ENCODE assay signal across 8 cellular contexts in genomic region chr20:45890997-45891983, GRCh38. TPM values are rescaled to one million over a fixed set of nuclear protein-coding genes. Genes with fewer than 3 reads are reported as not detected.
DNase-seq lines count a peak whose midpoint lies in the region; ATAC-seq, FAIRE-seq and TF ChIP-seq lines count a peak whose summit lies in the region.

Gene CTSA, plus strand, starts transcription at chr20:45891335. Its CDS starts 234 bp downstream, at chr20:45891569.
A gene with protein sequence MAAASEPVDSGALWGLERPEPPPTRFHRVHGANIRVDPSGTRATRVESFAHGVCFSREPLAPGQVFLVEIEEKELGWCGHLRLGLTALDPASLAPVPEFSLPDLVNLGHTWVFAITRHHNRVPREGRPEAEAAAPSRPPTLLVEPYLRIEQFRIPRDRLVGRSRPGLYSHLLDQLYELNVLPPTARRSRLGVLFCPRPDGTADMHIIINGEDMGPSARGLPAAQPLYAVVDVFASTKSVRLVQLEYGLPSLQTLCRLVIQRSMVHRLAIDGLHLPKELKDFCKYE (minus strand): TSS chr20:45891208. CDS start chr20:45890991, 217 bp downstream.

- H3K4me1 ChIP-seq in CD4-positive, alpha-beta memory T cell (ENCODE audit: insufficient read depth, low read length): peaks cover 37% of the 10 kb centered on the region
- H3K4me1 ChIP-seq in NT2/D1 (ENCODE audit: insufficient read depth, insufficient read length) (peaks cover 4% of the 10 kb centered on the region), endothelial cell of umbilical vein (ENCODE audit: control insufficient read depth, extremely low read depth, insufficient read depth, low read length) (peaks cover 22% of the 10 kb centered on the region)

- peak; percentile 58 for ATAC-seq in GM19438 (IDR thresholded peaks at IDR 0.05; ENCODE audit: low read depth, unreplicated experiment)

- peaks cover 12% of the 10 kb centered on the region for H3K36me3 ChIP-seq in CD4-positive, alpha-beta memory T cell (ENCODE audit: insufficient read depth, low read length)
- peaks cover 40% of the 10 kb centered on the region for H3K36me3 ChIP-seq in NT2/D1 (ENCODE audit: insufficient read depth, insufficient read length, low read length)
- peaks cover 0 to 19% of the 10 kb centered on the region in 2 experiments for H3K36me3 ChIP-seq in endothelial cell of umbilical vein (ENCODE audit: control insufficient read depth in 2 of 2, extremely low read depth in 1 of 2, insufficient read depth in 2 of 2, low read length in 2 of 2)

- DNase-seq in CD4-positive, alpha-beta memory T cell: peak; percentile 79 to 88 (median 83)
- DNase-seq in HPDE6-E6E7 (ENCODE audit: extremely low spot score): peak; percentile 100
- peak; percentile 86 for DNase-seq in NT2/D1 (ENCODE audit: low read depth, low spot score)
- peak; percentile 94 for DNase-seq in activated CD8-positive, alpha-beta memory T cell treated with anti-CD3 and anti-CD28 coated beads, Interleukin-2, amount 50 U/mL, for 48 hours
- peak; percentile 88 for DNase-seq in endothelial cell of umbilical vein (ENCODE audit: low read depth, low spot score)
- peak; percentile 91 for DNase-seq in midbrain (lab: John Stamatoyannopoulos, UW)
- peak; percentile 74 to 79 for DNase-seq in stimulated activated CD8-positive, alpha-beta memory T cell treated with anti-CD3 and anti-CD28 coated beads, Interleukin-15, amount 100 ng/mL, for 48 hours (ENCODE audit: low read depth in 2 of 2)

- peak within 1 kb of the TSS; percentile 91 to 97 (median 93) for H3K4me3 Mint-ChIP-seq in CD4-positive, alpha-beta memory T cell

- H4K20me1 ChIP-seq in endothelial cell of umbilical vein (replicated peaks; ENCODE audit: control insufficient read depth, extremely low read depth, insufficient read depth, low read length): no peaks in the 10 kb centered on the region

- no peak for TF ChIP-seq CTCF in endothelial cell of umbilical vein (IDR thresholded peaks at IDR 0.05; ENCODE audit: extremely low read depth in 1 of 2, insufficient read depth in 1 of 2, low read depth in 1 of 2, low read length in 2 of 2)

- H2AFZ ChIP-seq in endothelial cell of umbilical vein (ENCODE audit: low read depth, low read length): peak within 1 kb of the TSS; percentile 61

- H3K9ac ChIP-seq in NT2/D1 (ENCODE audit: insufficient read length, low read depth) (peak within 1 kb of the TSS; percentile 94), endothelial cell of umbilical vein (replicated peaks; ENCODE audit: extremely low read depth, insufficient read depth, low read length) (peak within 1 kb of the TSS; percentile 65)

- POLR2A ChIA-PET in CD4-positive, alpha-beta memory T cell (lab: Charles Lee; ENCODE audit: partially characterized antibody): interaction anchor here (0.9 to 9.9 kb wide), 15 partner anchors 9 to 80 kb away, joined by 3 to 141 read pairs (median 4); partner anchors contain the start of genes ACOT8, PCIF1, ZNF335 and ZSWIM1
- POLR2A ChIA-PET in endothelial cell of umbilical vein (lab: Charles Lee): interaction anchor here (0.9 to 3.5 kb wide), 5 partner anchors 9 to 69 kb away, joined by 3 to 26 read pairs (median 3); partner anchors contain the start of genes PCIF1, PLTP and ZSWIM1

- H3K9me3 Mint-ChIP-seq in CD4-positive, alpha-beta memory T cell: peaks cover 0 to 5% (median 0%) of the 10 kb centered on the region in 8 donors

- H3K36me3 Mint-ChIP-seq in CD4-positive, alpha-beta memory T cell: peaks cover 0 to 19% of the 10 kb centered on the region in 2 donors

- H3K27me3 ChIP-seq in CD4-positive, alpha-beta memory T cell (ENCODE audit: insufficient read depth, low read length): no peaks in the 10 kb centered on the region
- no peaks in the 10 kb centered on the region for H3K27me3 ChIP-seq in NT2/D1 (ENCODE audit: insufficient read depth, insufficient read length)
- H3K27me3 ChIP-seq in endothelial cell of umbilical vein (ENCODE audit: control insufficient read depth in 2 of 2, insufficient read depth in 2 of 2, low read length in 2 of 2): no peaks in the 10 kb centered on the region

- dilution Hi-C loops in endothelial cell of umbilical vein (cut with MboI; ENCODE audit: extremely low pct_ligation_motif_present, low sequenced_read_pairs): no loop called here

- H3K4me2 ChIP-seq in endothelial cell of umbilical vein (ENCODE audit: insufficient read depth, low read length): peak within 1 kb of the TSS; percentile 73

- peaks cover 19 to 48% (median 33%) of the 10 kb centered on the region in 4 donors for H3K4me1 Mint-ChIP-seq in CD4-positive, alpha-beta memory T cell

- H3K79me2 ChIP-seq in endothelial cell of umbilical vein (ENCODE audit: control insufficient read depth, insufficient read depth, low read length): no peaks in the 10 kb centered on the region

- CTCF ChIA-PET in CD4-positive, alpha-beta memory T cell (lab: Charles Lee; ENCODE audit: partially characterized antibody): interaction anchor here (0.6 to 3.5 kb wide), 16 partner anchors 9 to 91 kb away, joined by 3 to 18 read pairs (median 4); partner anchors contain the start of genes PCIF1 and ZSWIM1
- CTCF ChIA-PET in endothelial cell of umbilical vein (lab: Charles Lee): interaction anchor here (0.7 to 4.9 kb wide), 15 partner anchors 10 to 931 kb away, joined by 3 to 50 read pairs (median 7); partner anchors contain the start of genes PCIF1, PLTP, TOMM34 and ZNF335

- peak within 1 kb of the TSS; percentile 69 to 79 for H3K4me3 ChIP-seq in CD4-positive, alpha-beta memory T cell (ENCODE audit: low read length in 2 of 2)
- H3K4me3 ChIP-seq in NT2/D1 (ENCODE audit: insufficient read length, low read depth): peak within 1 kb of the TSS; percentile 83
- H3K4me3 ChIP-seq in endothelial cell of umbilical vein (replicated peaks in 1 of 3; ENCODE audit: insufficient read depth in 1 of 3, low read depth in 1 of 3, low read length in 3 of 3): peak within 1 kb of the TSS; percentile 47 to 81 (median 57)

- H3K9me1 ChIP-seq in endothelial cell of umbilical vein (replicated peaks; ENCODE audit: control insufficient read depth, extremely low read depth, insufficient read depth, low read length): no peaks in the 10 kb centered on the region

- no peaks in the 10 kb centered on the region for H3K9me3 ChIP-seq in CD4-positive, alpha-beta memory T cell (ENCODE audit: control insufficient read depth in 1 of 2, low read length in 2 of 2)
- H3K9me3 ChIP-seq in NT2/D1 (ENCODE audit: insufficient read depth, low read length): no peaks in the 10 kb centered on the region
- no peaks in the 10 kb centered on the region for H3K9me3 ChIP-seq in endothelial cell of umbilical vein (replicated peaks; ENCODE audit: control insufficient read depth, insufficient read depth, low read length)

- H3K27me3 Mint-ChIP-seq in CD4-positive, alpha-beta memory T cell: no peaks in the 10 kb centered on the region

- peak; percentile 92 for FAIRE-seq in endothelial cell of umbilical vein (lab: Jason Lieb, UNC)

- peak; percentile 74 for TF ChIP-seq POLR2A in endothelial cell of umbilical vein (IDR thresholded peaks at IDR 0.05; ENCODE audit: low read depth, low read length)

- peak within 1 kb of the TSS; percentile 76 to 94 (median 90) for H3K27ac Mint-ChIP-seq in CD4-positive, alpha-beta memory T cell

- TSS peak; percentile 35 for BruUV-seq in endothelial cell of umbilical vein (replicated peaks; lab: Mats Ljungman, UMichigan)

- intact Hi-C loops in CD4-positive, alpha-beta memory T cell (cut with micrococcal nuclease): loop anchor here (1.0 to 2.0 kb wide), 5 partner anchors 34 to 92 kb away; partner anchors contain the start of genes ACOT8, ZNF335 and ZSWIM3
- intact Hi-C loops in endothelial cell of umbilical vein (cut with micrococcal nuclease): loop anchor here (1.0 to 2.0 kb wide), 8 partner anchors 19 to 92 kb away; partner anchors contain the start of genes ACOT8, PCIF1 and ZSWIM3

- H3K27ac ChIP-seq in CD4-positive, alpha-beta memory T cell (ENCODE audit: low read depth, low read length): peak within 1 kb of the TSS; percentile 74
- peak within 1 kb of the TSS; percentile 50 for H3K27ac ChIP-seq in endothelial cell of umbilical vein (ENCODE audit: insufficient read depth, low read depth, low read length)

TF ChIP-seq in endothelial cell of umbilical vein, 7 proteins besides CTCF, POLR2A, EP300 and RAD21:
- no peak for TF ChIP-seq GATA2 (IDR thresholded peaks at IDR 0.05; ENCODE audit: insufficient read depth, insufficient read length, low read depth, low read length)
- TF ChIP-seq, protein P1, sequence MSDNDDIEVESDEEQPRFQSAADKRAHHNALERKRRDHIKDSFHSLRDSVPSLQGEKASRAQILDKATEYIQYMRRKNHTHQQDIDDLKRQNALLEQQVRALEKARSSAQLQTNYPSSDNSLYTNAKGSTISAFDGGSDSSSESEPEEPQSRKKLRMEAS (IDR thresholded peaks at IDR 0.05; ENCODE audit: insufficient read depth, insufficient read length): peak; percentile 96
- TF ChIP-seq POLR2AphosphoS5 (IDR thresholded peaks at IDR 0.05; ENCODE audit: insufficient read depth, low read depth, low read length): peak; percentile 75

RNA-seq across cellular contexts. Expression of gene CTSA, which starts in this region (rescaled TPM):
- total RNA-seq in CD4-positive, alpha-beta memory T cell: 100 to 1,000 TPM; 102 to 103 TPM
- polyA plus RNA-seq in CD4-positive, alpha-beta memory T cell: 100 to 1,000 TPM; 143 to 165 TPM
- 156 and 169 TPM in 2 replicates for total RNA-seq in endothelial cell of umbilical vein
- 409 and 427 TPM in 2 replicates for polyA plus RNA-seq in endothelial cell of umbilical vein
- polyA plus RNA-seq in endothelial cell of umbilical vein (2011; cell fraction: cytosol; rRNA removed): 229 and 251 TPM in 2 replicates
- 482 and 635 TPM in 2 replicates for polyA plus RNA-seq in endothelial cell of umbilical vein (2011; cell fraction: nucleus; rRNA removed)
- polyA plus RNA-seq in endothelial cell of umbilical vein (2012): 167 and 196 TPM in 2 replicates
- polyA minus RNA-seq in endothelial cell of umbilical vein: 209 and 279 TPM in 2 replicates
- polyA minus RNA-seq in endothelial cell of umbilical vein (2011; cell fraction: cytosol; rRNA and poly(A)+ RNA removed): 73.4 TPM
- 132 and 133 TPM in 2 replicates for polyA minus RNA-seq in endothelial cell of umbilical vein (2011; cell fraction: nucleus; rRNA and poly(A)+ RNA removed)

RNA-seq across cellular contexts. Expression of the second gene that starts in this region (rescaled TPM):
- 1 to 10 TPM; 5.5 to 5.6 TPM for total RNA-seq in CD4-positive, alpha-beta memory T cell
- under 1 TPM; 0.29 to 0.75 TPM for polyA plus RNA-seq in CD4-positive, alpha-beta memory T cell
- total RNA-seq in endothelial cell of umbilical vein: 5.4 and 6.5 TPM in 2 replicates
- 2.8 and 4.5 TPM in 2 replicates for polyA plus RNA-seq in endothelial cell of umbilical vein
- polyA plus RNA-seq in endothelial cell of umbilical vein (2011; cell fraction: cytosol; rRNA removed): 1.2 and 1.9 TPM in 2 replicates
- 4.6 and 5.5 TPM in 2 replicates for polyA plus RNA-seq in endothelial cell of umbilical vein (2011; cell fraction: nucleus; rRNA removed)
- 0.95 and 1.7 TPM in 2 replicates for polyA plus RNA-seq in endothelial cell of umbilical vein (2012)
- polyA minus RNA-seq in endothelial cell of umbilical vein: 0.68 TPM in 1 of 2 replicates, not detected in the other
- 1.3 TPM for polyA minus RNA-seq in endothelial cell of umbilical vein (2011; cell fraction: cytosol; rRNA and poly(A)+ RNA removed)
- 2.2 and 5.2 TPM in 2 replicates for polyA minus RNA-seq in endothelial cell of umbilical vein (2011; cell fraction: nucleus; rRNA and poly(A)+ RNA removed)

Comparison
In these comparisons a context has a peak if more than half of its experiments do, and no peak if none do; other contexts are left out.
1. Peak in every context shown above with its lines: DNase-seq, ATAC-seq, H3K4me3 ChIP-seq and H3K27ac ChIP-seq.